9 cellular contexts compared by ENCODE assay signal in the genomic region with DNA sequence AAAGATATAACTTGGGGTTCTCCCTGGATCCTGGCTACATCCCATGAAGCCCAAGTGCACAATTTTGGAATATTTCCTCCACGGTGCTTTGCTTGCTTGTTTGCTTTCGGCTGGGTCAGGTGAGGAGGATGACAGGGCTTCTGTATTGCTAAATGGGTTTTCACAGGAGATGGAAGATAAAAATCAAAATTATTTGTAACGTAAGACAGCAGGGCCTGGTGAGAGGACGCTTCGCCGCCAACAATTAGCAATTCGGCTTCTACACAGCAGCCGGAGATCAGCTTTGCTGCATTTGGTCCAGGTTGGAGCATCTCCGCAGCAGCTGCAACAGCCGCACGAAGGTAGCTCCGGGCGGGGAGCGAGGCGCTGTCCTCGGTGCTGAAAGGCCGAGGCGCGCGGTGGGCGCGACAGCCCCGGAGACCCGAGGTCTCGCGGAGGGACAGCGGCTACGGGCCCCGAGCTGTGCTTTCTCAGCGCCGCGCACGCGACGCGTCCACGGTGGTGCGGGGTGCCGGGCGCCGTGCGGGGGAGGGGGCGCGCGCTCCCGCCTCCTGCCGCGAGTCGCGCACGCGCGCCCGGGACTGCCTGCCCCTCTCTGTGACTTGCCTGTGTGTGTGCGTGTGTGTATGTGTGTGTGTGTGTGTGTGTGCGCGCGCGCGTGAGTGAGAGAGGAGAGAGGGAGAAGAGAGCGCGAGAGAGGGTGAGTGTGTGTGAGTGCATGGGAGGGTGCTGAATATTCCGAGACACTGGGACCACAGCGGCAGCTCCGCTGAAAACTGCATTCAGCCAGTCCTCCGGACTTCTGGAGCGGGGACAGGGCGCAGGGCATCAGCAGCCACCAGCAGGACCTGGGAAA. TPM values are rescaled to one million over a fixed set of nuclear protein-coding genes. Genes with fewer than 3 reads are reported as not detected.
A peak's percentile ranks its signal among the peaks of the same experiment; 100 is the strongest.
DNase-seq lines count a peak whose midpoint lies in the region; ATAC-seq and TF ChIP-seq lines count a peak whose summit lies in the region.
"Had no signal": no experiment of that assay in that cellular context is flagged by ENCODE, and none has a peak within 500 bp of the region (broad histone marks: within the 10 kb centered on the region; RNA-seq: fewer than 3 reads in every experiment).

A gene (plus strand): TSS at position 703 of the 856 bp plus-strand sequence. CDS start 315 bp downstream, outside the sequence.

- DNase-seq in NCI-H1417 (lab: John Stamatoyannopoulos, UW): peak; percentile 56 to 88 (median 83)
- no peak for DNase-seq in NCI-H1417 treated with DMSO at 0.1 percent for 48 hours (lab: John Stamatoyannopoulos, UW)
- peak; percentile 51 for DNase-seq in NCI-H1105 treated with DMSO at 0.1 percent for 48 hours (lab: John Stamatoyannopoulos, UW)
- peak; percentile 34 to 76 (median 62) for DNase-seq in adrenal gland
- DNase-seq in left cardiac atrium: peak; percentile 48
- DNase-seq in pulmonary artery endothelial cell (ENCODE audit: low read depth, low spot score): peak; percentile 2
- no peak for DNase-seq in AML-193 (lab: John Stamatoyannopoulos, UW)

- H3K27me3 ChIP-seq in adrenal gland: peaks cover 34% of the 10 kb centered on the region
- H3K27me3 ChIP-seq: BLaER1 had no signal

- peak within 1 kb of the TSS in 1 of 5 donors; percentile 72 for H3K27ac ChIP-seq in adrenal gland
- H3K27ac ChIP-seq: BLaER1 had no signal

- TF ChIP-seq CTCF in adrenal gland (IDR thresholded peaks at IDR 0.05): no peak

- H3K4me1 ChIP-seq in adrenal gland (replicated peaks in 1 of 2): peaks cover 0 to 9% of the 10 kb centered on the region in 2 donors
- H3K4me1 ChIP-seq: BLaER1 had no signal

- no peak for TF ChIP-seq POLR2A in adrenal gland (IDR thresholded peaks at IDR 0.05)

- ATAC-seq in left cardiac atrium: peak; percentile 78 to 93
- no peak for ATAC-seq in activated CD4-positive, CD25-positive, alpha-beta regulatory T cell treated with anti-CD3 and anti-CD28 coated beads, Interleukin-2, amount 50 U/mL, for 24 hours

- no peaks in the 10 kb centered on the region for H3K36me3 ChIP-seq in adrenal gland (replicated peaks in 1 of 2)
- H3K36me3 ChIP-seq: BLaER1 had no signal

- H3K9me3 ChIP-seq in adrenal gland (replicated peaks in 1 of 3): no peaks in the 10 kb centered on the region

- peak within 1 kb of the TSS in 1 of 4 donors; percentile 47 for H3K4me3 ChIP-seq in adrenal gland
- H3K4me3 ChIP-seq: BLaER1 had no signal

- intact Hi-C loops in adrenal gland (cut with DNase I) (no loop called here), left cardiac atrium (cut with DNase I) (no loop called here)

- 3 to 18% (median 5%) methylated on average over 19 to 68 of the region's 68 CpGs for WGBS in adrenal gland, 4 donors

RNA-seq across cellular contexts. Expression of the gene that starts here (rescaled TPM):
- total RNA-seq in adrenal gland: 10 to 100 TPM in 1 of 8 donors, 1 to 10 TPM in 3, under 1 TPM in 2, not detected in 2; 0.18 to 13.5 (median 2.5) TPM
- 1 to 10 TPM; 1.2 to 9.5 (median 3.9) TPM for polyA plus RNA-seq in adrenal gland
- total RNA-seq in left cardiac atrium: not detected
- 0.07 TPM in 1 of 2 replicates, not detected in the other for total RNA-seq in pulmonary artery endothelial cell

Comparison
In these comparisons a context has a peak if more than half of its experiments do, and no peak if none do; other contexts are left out.
1. DNase-seq: peak in NCI-H1417 (3 of 3), NCI-H1105 treated with DMSO at 0.1 percent for 48 hours (single experiment) and adrenal gland (7 of 7); none in NCI-H1417 treated with DMSO at 0.1 percent for 48 hours (single experiment) and AML-193 (0 of 2).
2. Peak in DNase-seq and ATAC-seq in left cardiac atrium; RNA of the gene not detected or under 1 TPM.
3. Peak in DNase-seq in pulmonary artery endothelial cell; RNA of the gene not detected or under 1 TPM.